In the genomic region with DNA sequence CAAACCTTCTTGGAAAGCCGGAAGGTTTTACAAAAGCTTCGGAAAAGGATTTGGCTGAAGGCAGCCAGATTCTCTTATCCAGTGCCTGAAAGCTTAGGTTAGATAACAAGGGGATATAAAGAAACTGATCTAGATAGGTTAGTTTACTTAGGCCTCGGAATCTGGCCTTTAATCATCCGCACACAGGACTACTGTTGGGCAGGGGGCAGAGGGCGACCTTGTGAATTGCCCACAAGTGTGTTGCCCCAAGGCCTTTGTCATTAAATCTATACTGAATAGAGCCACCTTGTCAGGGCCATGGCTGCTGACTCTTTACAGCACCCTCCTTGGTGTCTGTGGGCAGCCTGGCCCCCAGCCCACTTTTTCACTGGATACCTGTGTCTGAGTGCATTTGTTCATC, we compare ENCODE assay signal across 20 cellular contexts. TPM values are rescaled to one million over a fixed set of nuclear protein-coding genes. Genes with fewer than 3 reads are reported as not detected.
DNase-seq lines count a peak whose midpoint lies in the region; ATAC-seq, FAIRE-seq and TF ChIP-seq lines count a peak whose summit lies in the region.
"Had no signal": no experiment of that assay in that cellular context is flagged by ENCODE, and none has a peak within 500 bp of the region (broad histone marks: within the 10 kb centered on the region; RNA-seq: fewer than 3 reads in every experiment).

No MANE protein-coding gene starts in this region.

- H3K79me2 ChIP-seq in HepG2 (ENCODE audit: insufficient read depth, low read length) (no peaks in the 10 kb centered on the region), astrocyte (ENCODE audit: insufficient read depth, low read length) (no peaks in the 10 kb centered on the region)

- H3K27me3 ChIP-seq in HepG2 (ENCODE audit: control insufficient read depth in 1 of 2, insufficient read depth in 2 of 2, low read length in 2 of 2) (peaks cover 0 to 16% of the 10 kb centered on the region in 2 experiments; a peak in 4 of 5 replicates), right lobe of liver (no peaks in the 10 kb centered on the region), astrocyte (ENCODE audit: insufficient read depth, low read length) (no peaks in the 10 kb centered on the region), mesenchymal stem cell (ENCODE audit: control insufficient read depth in 1 of 2, insufficient read depth in 1 of 2, low read length in 2 of 2) (no peaks in the 10 kb centered on the region)
- H3K27me3 ChIP-seq: BLaER1 treated with 17β-estradiol and CSF1 and Interleukin-3, amounts not matched to agents 10 nM and 100 nM had no signal

- no peak overlapping the region for H3K23ac ChIP-seq in mesenchymal stem cell (ENCODE audit: low read length in 2 of 2)

- peak overlapping the region; percentile 5 for H2BK120ac ChIP-seq in mesenchymal stem cell (ENCODE audit: low read depth, low read length)

- H3K4me1 ChIP-seq in HepG2 (ENCODE audit: insufficient read depth, low read length) (peaks cover 10% of the 10 kb centered on the region; the same call in 1 of the 2 replicates), right lobe of liver (no peaks in the 10 kb centered on the region), astrocyte (ENCODE audit: insufficient read depth, low read length) (no peaks in the 10 kb centered on the region), mesenchymal stem cell (ENCODE audit: control insufficient read depth, insufficient read depth, low read depth, low read length) (no peaks in the 10 kb centered on the region)
- H3K4me1 ChIP-seq: A549; BLaER1 treated with 17β-estradiol and CSF1 and Interleukin-3, amounts not matched to agents 10 nM and 100 nM had no signal

- TF ChIP-seq POLR2A in HepG2 (IDR thresholded peaks at IDR 0.05; ENCODE audit: insufficient read depth in 1 of 2, low read depth in 2 of 2, low read length in 2 of 2) (no peak), right lobe of liver (IDR thresholded peaks at IDR 0.05) (no peak)

- no peak overlapping the region for H2BK5ac ChIP-seq in mesenchymal stem cell (ENCODE audit: low read depth, low read length, poor library complexity, severe bottlenecking)

- FAIRE-seq in HepG2 (lab: Jason Lieb, UNC) (no peak), astrocyte (lab: Jason Lieb, UNC) (no peak)
- FAIRE-seq: A549, G401.6, GM12891 had no signal

- H3K9ac ChIP-seq in HepG2 (ENCODE audit: insufficient read depth, low read depth, low read length) (no peak overlapping the region), astrocyte (ENCODE audit: low read length) (no peak overlapping the region), mesenchymal stem cell (ENCODE audit: low read length) (no peak overlapping the region)
- H3K9ac ChIP-seq: BLaER1 treated with 17β-estradiol and CSF1 and Interleukin-3, amounts not matched to agents 10 nM and 100 nM had no signal

- WGBS in HepG2 (ENCODE audit: low lambda C conversion rate): 25% methylated on average over 5 of the region's 5 CpGs
- WGBS in right lobe of liver (ENCODE audit: insufficient coverage, low coverage, low lambda C conversion rate, missing lambda C conversion rate): 57% methylated on average over 4 of the region's 5 CpGs
- 98% methylated on average over 5 of the region's 5 CpGs for WGBS in mesenchymal stem cell

- no peak overlapping the region for H2AK5ac ChIP-seq in mesenchymal stem cell (ENCODE audit: low read length, severe bottlenecking)

- no peaks in the 10 kb centered on the region for H3K79me1 ChIP-seq in mesenchymal stem cell (replicated peaks; ENCODE audit: low read length, poor library complexity, severe bottlenecking)

- BruUV-seq in HepG2 (replicated peaks; lab: Mats Ljungman, UMichigan): no TSS peak

- H3K27ac Mint-ChIP-seq in astrocyte (ENCODE audit: unreplicated experiment): no peak overlapping the region
- peak overlapping the region; percentile 7 for H3K27ac Mint-ChIP-seq in endothelial cell (ENCODE audit: unreplicated experiment)
- H3K27ac Mint-ChIP-seq: B cell; CD4-positive, alpha-beta T cell; CD8-positive, alpha-beta T cell had no signal

- no peak overlapping the region for H4K91ac ChIP-seq in mesenchymal stem cell (ENCODE audit: low read length)

- peak; percentile 72 for ATAC-seq in HepG2
- no peak for ATAC-seq in right lobe of liver
- no peak for ATAC-seq in GM18907 (IDR thresholded peaks at IDR 0.05; ENCODE audit: unreplicated experiment)
- no peak for ATAC-seq in GM21737 (IDR thresholded peaks at IDR 0.05; ENCODE audit: unreplicated experiment)
- ATAC-seq: A549; CD8-positive, alpha-beta T cell had no signal

- H3K36me3 ChIP-seq in HepG2 (replicated peaks in 1 of 2; ENCODE audit: control insufficient read depth in 1 of 2, insufficient read depth in 2 of 2, low read length in 2 of 2): no peaks in the 10 kb centered on the region
- no peaks in the 10 kb centered on the region for H3K36me3 ChIP-seq in right lobe of liver
- H3K36me3 ChIP-seq in astrocyte (ENCODE audit: insufficient read depth, low read length): no peaks in the 10 kb centered on the region
- no peaks in the 10 kb centered on the region for H3K36me3 ChIP-seq in mesenchymal stem cell (ENCODE audit: control insufficient read depth in 1 of 2, insufficient read depth in 2 of 2, low read depth in 1 of 2, low read length in 2 of 2)
- H3K36me3 ChIP-seq: BLaER1 treated with 17β-estradiol and CSF1 and Interleukin-3, amounts not matched to agents 10 nM and 100 nM had no signal

- H3K4me2 ChIP-seq in HepG2 (ENCODE audit: low read depth, low read length): no peak overlapping the region
- no peak overlapping the region for H3K4me2 ChIP-seq in astrocyte (ENCODE audit: low read length)
- H3K4me2 ChIP-seq in mesenchymal stem cell (ENCODE audit: low read length, poor library complexity, severe bottlenecking): no peak overlapping the region
- H3K4me2 ChIP-seq: A549; BLaER1 treated with 17β-estradiol and CSF1 and Interleukin-3, amounts not matched to agents 10 nM and 100 nM had no signal

- CTCF ChIA-PET in HepG2 (lab: Yijun Ruan, JAX; ENCODE audit: low intra/inter-chr PET ratio, low total read pairs): no interaction called here

- H3K4ac ChIP-seq in mesenchymal stem cell (ENCODE audit: low read depth in 1 of 2, low read length in 2 of 2): no peak overlapping the region

- in situ Hi-C loops in HepG2 (cut with HindIII; ENCODE audit: extremely low pct_ligation_motif_present, low pct_unique_long_range_greater_than_20kb): no loop called here

- no peak for TF ChIP-seq RAD21 in HepG2 (CRISPR knock-in tag; IDR thresholded peaks at IDR 0.05)

- H3K4me3 ChIP-seq in HepG2 (replicated peaks in 1 of 3; ENCODE audit: insufficient read depth in 1 of 3, low read depth in 2 of 3, low read length in 3 of 3) (no peak overlapping the region), right lobe of liver (no peak overlapping the region), astrocyte (ENCODE audit: insufficient read depth, low read depth, low read length) (no peak overlapping the region), mesenchymal stem cell (ENCODE audit: insufficient read depth in 1 of 2, low read depth in 1 of 2, low read length in 2 of 2) (no peak overlapping the region)
- H3K4me3 ChIP-seq: A549; BLaER1 treated with 17β-estradiol and CSF1 and Interleukin-3, amounts not matched to agents 10 nM and 100 nM had no signal

- H2BK12ac ChIP-seq in mesenchymal stem cell (ENCODE audit: low read length in 2 of 2): no peak overlapping the region

- H3K36me3 Mint-ChIP-seq in astrocyte (ENCODE audit: low read depth, unreplicated experiment): peaks cover 6% of the 10 kb centered on the region
- H3K36me3 Mint-ChIP-seq in endothelial cell (ENCODE audit: low read depth, unreplicated experiment): peaks cover 14% of the 10 kb centered on the region

- H3K27me3 Mint-ChIP-seq in astrocyte (ENCODE audit: low read depth, unreplicated experiment) (no peaks in the 10 kb centered on the region), endothelial cell (ENCODE audit: unreplicated experiment) (peaks cover 1% of the 10 kb centered on the region)
- H3K27me3 Mint-ChIP-seq: CD4-positive, alpha-beta T cell had no signal

- H3K18ac ChIP-seq in mesenchymal stem cell (ENCODE audit: low read depth in 1 of 2, low read length in 2 of 2): no peak overlapping the region

- TF ChIP-seq EP300 in HepG2 (IDR thresholded peaks at IDR 0.05; ENCODE audit: low read depth in 2 of 2, low read length in 2 of 2) (no peak), HepG2 (CRISPR knock-in tag; IDR thresholded peaks at IDR 0.05; ENCODE audit: borderline replicate concordance) (no peak)

- H3K27ac ChIP-seq in HepG2 (ENCODE audit: extremely low read length, insufficient read depth, low read length) (no peak overlapping the region), right lobe of liver (no peak overlapping the region), astrocyte (ENCODE audit: low read depth, low read length) (no peak overlapping the region), mesenchymal stem cell (ENCODE audit: low read length, poor library complexity, severe bottlenecking) (no peak overlapping the region)
- H3K27ac ChIP-seq: 22Rv1; A549; BLaER1 treated with 17β-estradiol and CSF1 and Interleukin-3, amounts not matched to agents 10 nM and 100 nM; C4-2B had no signal

- no peak overlapping the region for H4K8ac ChIP-seq in mesenchymal stem cell (ENCODE audit: low read length)

- intact Hi-C loops in HepG2 (cut with micrococcal nuclease; ENCODE audit: unreplicated experiment): no loop called here
- intact Hi-C loops in right lobe of liver (cut with DNase I): no loop called here

- DNase-seq in HepG2 (ENCODE audit: low spot score) (peak; percentile 56), right lobe of liver (no peak), astrocyte (ENCODE audit: low read depth) (no peak), endothelial cell (ENCODE audit: low spot score) (no peak), mesenchymal stem cell (no peak), KG1 (lab: John Stamatoyannopoulos, UW) (no peak)
- DNase-seq: AML-193; CD4-positive, alpha-beta T cell; CD8-positive, alpha-beta T cell; DMS79 treated with DMSO at 0.1 percent for 48 hours; GF-D8 had no signal

- POLR2A ChIA-PET in HepG2 (lab: Yijun Ruan, JAX): no interaction called here

- peaks cover 22% of the 10 kb centered on the region for H3K9me3 ChIP-seq in HepG2 (ENCODE audit: low read length)
- H3K9me3 ChIP-seq in right lobe of liver: no peaks in the 10 kb centered on the region
- H3K9me3 ChIP-seq in astrocyte (ENCODE audit: insufficient read depth, low read depth, low read length): no peaks in the 10 kb centered on the region
- H3K9me3 ChIP-seq in mesenchymal stem cell (ENCODE audit: control insufficient read depth, low read length): peaks cover 6% of the 10 kb centered on the region

- no peaks in the 10 kb centered on the region for H4K20me1 ChIP-seq in HepG2 (ENCODE audit: insufficient read depth, low read length)
- H4K20me1 ChIP-seq in astrocyte (ENCODE audit: insufficient read depth, low read length): no peaks in the 10 kb centered on the region
- H4K20me1 ChIP-seq: BLaER1 treated with 17β-estradiol and CSF1 and Interleukin-3, amounts not matched to agents 10 nM and 100 nM had no signal

- H3K14ac ChIP-seq in mesenchymal stem cell (ENCODE audit: low read length in 2 of 2): no peak overlapping the region

- H3K4me3 Mint-ChIP-seq in astrocyte (ENCODE audit: unreplicated experiment) (peak overlapping the region; percentile 45), endothelial cell (ENCODE audit: unreplicated experiment) (no peak overlapping the region)
- H3K4me3 Mint-ChIP-seq: B cell; CD4-positive, alpha-beta T cell; CD8-positive, alpha-beta T cell had no signal

- H3K9me3 Mint-ChIP-seq in astrocyte (ENCODE audit: unreplicated experiment) (peaks cover 23% of the 10 kb centered on the region), endothelial cell (ENCODE audit: unreplicated experiment) (no peaks in the 10 kb centered on the region)

- TF ChIP-seq CTCF in HepG2 (CRISPR knock-in tag; IDR thresholded peaks at IDR 0.05) (no peak), right lobe of liver (IDR thresholded peaks at IDR 0.05) (no peak), astrocyte (IDR thresholded peaks at IDR 0.05; ENCODE audit: insufficient read depth, low read depth, low read length) (no peak), endothelial cell (IDR thresholded peaks at IDR 0.05; ENCODE audit: unreplicated experiment) (no peak)

- no peak overlapping the region for H2AFZ ChIP-seq in HepG2 (ENCODE audit: low read length)
- H2AFZ ChIP-seq in astrocyte (ENCODE audit: low read depth, low read length): no peak overlapping the region
- no peak overlapping the region for H2AFZ ChIP-seq in mesenchymal stem cell (ENCODE audit: low read depth, low read length)

- H3K4me1 Mint-ChIP-seq in astrocyte (ENCODE audit: low read depth, unreplicated experiment) (no peaks in the 10 kb centered on the region), endothelial cell (ENCODE audit: unreplicated experiment) (peaks cover 14% of the 10 kb centered on the region)
- H3K4me1 Mint-ChIP-seq: B cell had no signal

- H2BK15ac ChIP-seq in mesenchymal stem cell (ENCODE audit: low read depth, poor library complexity, severe bottlenecking): no peak overlapping the region

RNA-seq across cellular contexts. Expression of a gene that starts 9.7 kb away (rescaled TPM):
- total RNA-seq in HepG2 (2016; rRNA removed; fragmentation: Illumina TruSeq; extraction: Trizol) (22.3 and 38.2 TPM in 2 replicates), right lobe of liver (1 to 10 TPM; 1.7 to 8.7 (median 3.9) TPM), astrocyte (68.0 and 70.6 TPM in 2 replicates), endothelial cell (ENCODE audit: unreplicated experiment) (65.0 TPM)
- 11.5 and 12.8 TPM in 2 replicates for total RNA-seq in HepG2 (2016; cell fraction: cytosol; rRNA removed; fragmentation: Illumina TruSeq; extraction: Trizol; ENCODE audit: low read depth)
- 23.1 and 36.8 TPM in 2 replicates for total RNA-seq in HepG2 (2016; cell fraction: insoluble cytoplasmic fraction; rRNA removed; fragmentation: Illumina TruSeq; extraction: Trizol)
- total RNA-seq in HepG2 (2016; cell fraction: membrane; rRNA removed; fragmentation: Illumina TruSeq; extraction: Trizol): 43.4 and 48.2 TPM in 2 replicates
- total RNA-seq in HepG2 (2016; cell fraction: nucleus; rRNA removed; fragmentation: Illumina TruSeq; extraction: Trizol): 17.8 and 19.2 TPM in 2 replicates
- 9.7 and 12.7 TPM in 2 replicates for polyA plus RNA-seq in HepG2 (2011; rRNA removed)
- 9.2 and 10.0 TPM in 2 replicates for polyA plus RNA-seq in HepG2 (2011; cell fraction: cytosol; rRNA removed)
- polyA plus RNA-seq in HepG2 (2011; cell fraction: nucleus; rRNA removed): 6.8 and 9.7 TPM in 2 replicates
- 15.2 and 23.6 TPM in 2 replicates for polyA plus RNA-seq in HepG2 (2012)
- 16.6 and 18.5 TPM in 2 replicates for polyA plus RNA-seq in HepG2 (2016; cell fraction: cytosol; fragmentation: Illumina TruSeq; extraction: Trizol; ENCODE audit: low read depth)
- 38.0 and 39.3 TPM in 2 replicates for polyA plus RNA-seq in HepG2 (2016; cell fraction: insoluble cytoplasmic fraction; fragmentation: Illumina TruSeq; extraction: Trizol; ENCODE audit: low read depth)
- 38.8 and 41.8 TPM in 2 replicates for polyA plus RNA-seq in HepG2 (2016; cell fraction: membrane; fragmentation: Illumina TruSeq; extraction: Trizol; ENCODE audit: low read depth)
- 16.0 and 18.3 TPM in 2 replicates for polyA plus RNA-seq in HepG2 (2016; cell fraction: nucleus; fragmentation: Illumina TruSeq; extraction: Trizol; ENCODE audit: insufficient read depth, low read depth)
- 20.1 and 30.8 TPM in 2 replicates for polyA minus RNA-seq in HepG2 (2011; rRNA and poly(A)+ RNA removed; ENCODE audit: low replicate concordance)
- polyA minus RNA-seq in HepG2 (2011; cell fraction: cytosol; rRNA and poly(A)+ RNA removed): 25.3 and 30.0 TPM in 2 replicates
- 40.2 and 50.2 TPM in 2 replicates for polyA minus RNA-seq in HepG2 (2011; cell fraction: nucleus; rRNA and poly(A)+ RNA removed)
- 28.6 TPM for polyA plus RNA-seq in mesenchymal stem cell (2013, experiment 1 of 2)
- 29.2 TPM for polyA plus RNA-seq in mesenchymal stem cell (2013, experiment 2 of 2)
